In genomic region chr4:168817418-168817817, GRCh38 we compare ENCODE assay signal across 14 cellular contexts.
A peak's percentile ranks its signal among the peaks of the same experiment; 100 is the strongest.
DNase-seq lines count a peak whose midpoint lies in the region; ATAC-seq, FAIRE-seq and TF ChIP-seq lines count a peak whose summit lies in the region.
"Had no signal": no experiment of that assay in that cellular context is flagged by ENCODE, and none has a peak within 500 bp of the region (broad histone marks: within the 10 kb centered on the region; RNA-seq: fewer than 3 reads in every experiment).

No MANE protein-coding gene starts in this region.

- H3K9me3 ChIP-seq in keratinocyte (ENCODE audit: control insufficient read depth, low read depth, low read length) (no peaks in the 10 kb centered on the region), gastrocnemius medialis (no peaks in the 10 kb centered on the region)

- H3K9ac ChIP-seq in keratinocyte (ENCODE audit: control insufficient read depth, extremely low read depth, insufficient read depth, low read length) = peak overlapping the region; percentile 36

- DNase-seq in HFFc6 (no peak), keratinocyte (ENCODE audit: low read depth, low spot score) (no peak), gastrocnemius medialis (no peak), SHP77 treated with DMSO at 0.1 percent for 48 hours (lab: John Stamatoyannopoulos, UW) (no peak), A172 (ENCODE audit: low spot score) (no peak), NCI-H82 treated with DMSO at 0.1 percent for 48 hours (lab: John Stamatoyannopoulos, UW; ENCODE audit: unreplicated experiment) (no peak)
- DNase-seq: activated naive CD4-positive, alpha-beta T cell treated with anti-CD3 and anti-CD28 coated beads, Interleukin-2, amount 50 U/mL, for 16 hours; effector CD8-positive, alpha-beta T cell; naive B cell; NCI-H187; T-helper 17 cell had no signal

- peak overlapping the region; percentile 76 for H3K4me2 ChIP-seq in keratinocyte (ENCODE audit: control insufficient read depth, extremely low read depth, insufficient read depth, low read depth, low read length)

- intact Hi-C loops in gastrocnemius medialis (cut with DNase I; ENCODE audit: low total_unique reads) = loop anchor here (1.0 to 10.0 kb wide), 2 partner anchors 14 to 313 kb away; no protein-coding TSS in a partner anchor

- TF ChIP-seq CTCF in HFFc6 (IDR thresholded peaks at IDR 0.05) (no peak), keratinocyte (optimal IDR thresholded peaks at IDR 0.05 in 1 of 3, IDR thresholded peaks at IDR 0.05 in 1 of 3, conservative IDR thresholded peaks at IDR 0.05 in 1 of 3; ENCODE audit: extremely low read depth in 1 of 3, insufficient read depth in 2 of 3, low read length in 3 of 3) (no peak), gastrocnemius medialis (IDR thresholded peaks at IDR 0.05 in 4 of 5, conservative IDR thresholded peaks at IDR 0.05 in 1 of 5) (no peak)

- H3K4me1 Mint-ChIP-seq in HFFc6 (ENCODE audit: low read depth) = peaks cover 39% of the 10 kb centered on the region

- no peaks in the 10 kb centered on the region for H3K9me3 Mint-ChIP-seq in HFFc6
- H3K9me3 Mint-ChIP-seq: naive B cell had no signal

- no peaks in the 10 kb centered on the region for H3K36me3 ChIP-seq in keratinocyte (ENCODE audit: control insufficient read depth in 2 of 2, extremely low read depth in 1 of 2, insufficient read depth in 2 of 2, low read length in 2 of 2)
- no peaks in the 10 kb centered on the region for H3K36me3 ChIP-seq in gastrocnemius medialis

- H3K27ac ChIP-seq in angular gyrus (ENCODE audit: low read depth, low read length) (peak overlapping the region; percentile 2), keratinocyte (ENCODE audit: control insufficient read depth, insufficient read depth, low read length) (no peak overlapping the region), gastrocnemius medialis (peak overlapping the region; percentile 61 to 81 (median 66))
- H3K27ac ChIP-seq: C4-2B had no signal

- FAIRE-seq in keratinocyte (lab: Jason Lieb, UNC) = no peak

- H3K4me3 ChIP-seq in keratinocyte (ENCODE audit: control insufficient read depth in 2 of 3, extremely low read depth in 1 of 3, insufficient read depth in 2 of 3, low read depth in 1 of 3, low read length in 3 of 3) (peak overlapping the region in 2 of 3 experiments; percentile 36 to 42), gastrocnemius medialis (peak overlapping the region in 3 of 4 donors; percentile 36 to 39 (median 38))

- dilution Hi-C loops in keratinocyte (cut with MboI; ENCODE audit: extremely low pct_ligation_motif_present, low sequenced_read_pairs) = no loop called here

- no peaks in the 10 kb centered on the region for H3K36me3 Mint-ChIP-seq in HFFc6 (ENCODE audit: low read depth)
- H3K36me3 Mint-ChIP-seq: naive B cell had no signal

- no peaks in the 10 kb centered on the region for H4K20me1 ChIP-seq in keratinocyte (ENCODE audit: control insufficient read depth, extremely low read depth, insufficient read depth, low read length)

- no peak for ATAC-seq in gastrocnemius medialis
- ATAC-seq in GM18858 (IDR thresholded peaks at IDR 0.05; ENCODE audit: unreplicated experiment) = no peak

- no peaks in the 10 kb centered on the region for H3K9me1 ChIP-seq in keratinocyte (ENCODE audit: control insufficient read depth, extremely low read depth, insufficient read depth, low read length)

- peaks cover 3% of the 10 kb centered on the region for H3K27me3 Mint-ChIP-seq in HFFc6 (ENCODE audit: insufficient read depth)

- no peak for TF ChIP-seq POLR2A in gastrocnemius medialis (IDR thresholded peaks at IDR 0.05)

- H3K4me3 Mint-ChIP-seq in HFFc6 = peak overlapping the region; percentile 72
- H3K4me3 Mint-ChIP-seq: T-helper 17 cell had no signal

- H3K27me3 ChIP-seq in keratinocyte (ENCODE audit: control insufficient read depth, extremely low read depth, insufficient read depth, low read length) (no peaks in the 10 kb centered on the region), gastrocnemius medialis (no peaks in the 10 kb centered on the region)

- H3K27ac Mint-ChIP-seq in HFFc6 = peak overlapping the region; percentile 58; the same call in 1 of the 2 replicates
- H3K27ac Mint-ChIP-seq: T-helper 17 cell had no signal

- peak overlapping the region; percentile 80 for H2AFZ ChIP-seq in keratinocyte (ENCODE audit: control insufficient read depth, low read length)

- no peaks in the 10 kb centered on the region for H3K79me2 ChIP-seq in keratinocyte (ENCODE audit: control insufficient read depth, insufficient read depth, low read length)

- in situ Hi-C loops in gastrocnemius medialis (cut with MboI; ENCODE audit: low sequenced_read_pairs in 4 of 4) = no loop called here

- H3K4me1 ChIP-seq in keratinocyte (ENCODE audit: control insufficient read depth, extremely low read depth, insufficient read depth, low read length) (peaks cover 22% of the 10 kb centered on the region), gastrocnemius medialis (peaks cover 31 to 39% of the 10 kb centered on the region in 2 donors)
